In genomic region chr17:75130632-75131277, GRCh38 we compare ENCODE assay signal across 1 cellular context.
TF ChIP-seq lines count a peak whose summit lies in the region.

No MANE protein-coding gene starts in this region.

TF ChIP-seq in HepG2, 621 proteins besides CTCF, POLR2A, EP300 and RAD21 (continued from another document and continues in another):
- TF ChIP-seq RFXAP (CRISPR knock-in tag; IDR thresholded peaks at IDR 0.05; ENCODE audit: borderline replicate concordance) (no peak), PATZ1 (CRISPR knock-in tag; IDR thresholded peaks at IDR 0.05) (peak; percentile 57), MIER3 (CRISPR knock-in tag; IDR thresholded peaks at IDR 0.05; ENCODE audit: borderline replicate concordance) (no peak), SAFB2 (CRISPR knock-in tag; IDR thresholded peaks at IDR 0.05; ENCODE audit: borderline replicate concordance, low read depth) (no peak), KAT2B (IDR thresholded peaks at IDR 0.05; ENCODE audit: borderline replicate concordance, low read depth, low read length) (no peak), ZNF468 (CRISPR knock-in tag; IDR thresholded peaks at IDR 0.05) (no peak), ZNF354B (CRISPR knock-in tag; IDR thresholded peaks at IDR 0.05) (no peak), ZNF710 (CRISPR knock-in tag; IDR thresholded peaks at IDR 0.05; ENCODE audit: borderline replicate concordance) (peak; percentile 19; the same call in 1 of the 2 replicates), ZBTB25 (CRISPR knock-in tag; IDR thresholded peaks at IDR 0.05) (no peak), LRRFIP1 (CRISPR knock-in tag; conservative IDR thresholded peaks at IDR 0.05) (no peak), DMTF1 (CRISPR knock-in tag; IDR thresholded peaks at IDR 0.05) (no peak), ZNF646 (CRISPR knock-in tag; IDR thresholded peaks at IDR 0.05) (no peak), AHR (CRISPR knock-in tag; IDR thresholded peaks at IDR 0.05) (0 out of 2 replicates have a peak, but pooled peaks have one; percentile 38), MTA3 (CRISPR knock-in tag; IDR thresholded peaks at IDR 0.05) (no peak), NFKBIZ (CRISPR knock-in tag; IDR thresholded peaks at IDR 0.05) (no peak), HOMEZ (CRISPR knock-in tag; IDR thresholded peaks at IDR 0.05; ENCODE audit: low read depth) (no peak), MXD4 (CRISPR knock-in tag; IDR thresholded peaks at IDR 0.05) (no peak), ZFP37 (CRISPR knock-in tag; IDR thresholded peaks at IDR 0.05; ENCODE audit: borderline replicate concordance) (peak; percentile 51; the same call in 1 of the 2 replicates), ATRX (CRISPR knock-in tag; IDR thresholded peaks at IDR 0.05; ENCODE audit: borderline replicate concordance) (no peak), ZNF615 (CRISPR knock-in tag; IDR thresholded peaks at IDR 0.05; ENCODE audit: borderline replicate concordance) (peak; percentile 15; the same call in 1 of the 2 replicates), MLLT10 (CRISPR knock-in tag; IDR thresholded peaks at IDR 0.05) (no peak), SKI (IDR thresholded peaks at IDR 0.05; ENCODE audit: partially characterized antibody) (peak; percentile 12), KMT2B (CRISPR knock-in tag; IDR thresholded peaks at IDR 0.05) (no peak), ZNF607 (CRISPR knock-in tag; IDR thresholded peaks at IDR 0.05; ENCODE audit: borderline replicate concordance) (no peak), ZNF121 (CRISPR knock-in tag; IDR thresholded peaks at IDR 0.05) (no peak), RARG (CRISPR knock-in tag; IDR thresholded peaks at IDR 0.05; ENCODE audit: low read depth) (no peak), ARHGAP35 (CRISPR knock-in tag; IDR thresholded peaks at IDR 0.05; ENCODE audit: borderline replicate concordance) (no peak), ZNF512B (CRISPR knock-in tag; IDR thresholded peaks at IDR 0.05; ENCODE audit: borderline replicate concordance) (no peak), SOX6 (IDR thresholded peaks at IDR 0.05) (no peak), SOX6 (CRISPR knock-in tag; IDR thresholded peaks at IDR 0.05) (no peak), ADNP (CRISPR knock-in tag; IDR thresholded peaks at IDR 0.05) (no peak), UBTF (CRISPR knock-in tag; IDR thresholded peaks at IDR 0.05) (no peak)
